ENCODE assay signal across 1 cellular context in genomic region chr22:45163417-45164216, GRCh38.
TF ChIP-seq lines count a peak whose summit lies in the region.

TSS of gene NUP50 (plus strand) at chr22:45163925. CDS start at chr22:45168178, 4,253 bp downstream.

TF ChIP-seq in K562, 482 proteins besides CTCF, POLR2A, EP300 and RAD21 (continued from another document):
- peak; percentile 90 for TF ChIP-seq MGA (IDR thresholded peaks at IDR 0.05)
- peak; percentile 86 to 97 for TF ChIP-seq E2F6 (IDR thresholded peaks at IDR 0.05; ENCODE audit: borderline replicate concordance in 1 of 2, extremely low read depth in 1 of 2, insufficient read depth in 1 of 2, insufficient read length in 1 of 2, low read depth in 1 of 2, low read length in 1 of 2, poor library complexity in 1 of 2, severe bottlenecking in 1 of 2)
- TF ChIP-seq MYBL2 (IDR thresholded peaks at IDR 0.05; ENCODE audit: low read depth) = peak; percentile 72
- no peak for TF ChIP-seq MYBL2 (CRISPR knock-in tag; IDR thresholded peaks at IDR 0.05; ENCODE audit: borderline replicate concordance)
- no peak for TF ChIP-seq ARID4B (CRISPR knock-in tag; IDR thresholded peaks at IDR 0.05)
- peak; percentile 59; the same call in 1 of the 2 replicates for TF ChIP-seq KLF1 (tag; IDR thresholded peaks at IDR 0.05)
- TF ChIP-seq ZBTB11 (CRISPR knock-in tag; IDR thresholded peaks at IDR 0.05) = peak in 1 of 3 experiments; percentile 55; a peak in 1 of 6 replicates
- TF ChIP-seq NCOA4 (IDR thresholded peaks at IDR 0.05; ENCODE audit: partially characterized antibody) = no peak
- no peak for TF ChIP-seq KLF6 (CRISPR knock-in tag; IDR thresholded peaks at IDR 0.05; ENCODE audit: borderline replicate concordance)
- TF ChIP-seq PHF20 (IDR thresholded peaks at IDR 0.05; ENCODE audit: partially characterized antibody) = peak; percentile 62
- TF ChIP-seq RBFOX2 (IDR thresholded peaks at IDR 0.05; ENCODE audit: low read depth, low read length) = peak; percentile 93
- TF ChIP-seq RFX1 (IDR thresholded peaks at IDR 0.05) = peak; percentile 31; the same call in 1 of the 2 replicates
- peak; percentile 72 for TF ChIP-seq ZFX (CRISPR knock-in tag; IDR thresholded peaks at IDR 0.05)
- TF ChIP-seq NONO (IDR thresholded peaks at IDR 0.05; ENCODE audit: low read depth in 2 of 2, low read length in 1 of 2) = peak in 1 of 2 experiments; percentile 51; a peak in 1 of 4 replicates
